ENCODE assay signal across 1 cellular context in genomic region chr2:132774189-132774588, GRCh38.
TF ChIP-seq lines count a peak whose summit lies in the region.

No MANE protein-coding gene starts in this region.

TF ChIP-seq in IMR-90, 13 proteins besides CTCF, POLR2A, EP300 and RAD21:
- TF ChIP-seq USF2 (IDR thresholded peaks at IDR 0.05; ENCODE audit: low read depth, low read length): no peak
- no peak for TF ChIP-seq MXI1 (IDR thresholded peaks at IDR 0.05; ENCODE audit: borderline replicate concordance, low read depth, low read length)
- no peak for TF ChIP-seq FOS (IDR thresholded peaks at IDR 0.05; ENCODE audit: low read depth, low read length)
- no peak for TF ChIP-seq RFX5 (IDR thresholded peaks at IDR 0.05; ENCODE audit: low read depth, low read length)
- TF ChIP-seq NFE2L2 (IDR thresholded peaks at IDR 0.05; ENCODE audit: low read depth, low read length): no peak
- no peak for TF ChIP-seq RCOR1 (IDR thresholded peaks at IDR 0.05; ENCODE audit: insufficient replicate concordance, low read length)
- no peak for TF ChIP-seq BHLHE40 (IDR thresholded peaks at IDR 0.05; ENCODE audit: low read depth, low read length)
- no peak for TF ChIP-seq SMC3 (IDR thresholded peaks at IDR 0.05; ENCODE audit: low read depth, low read length)
